In genomic region chr1:226609836-226610455, GRCh38 we compare ENCODE assay signal across 20 cellular contexts.
A peak's percentile ranks its signal among the peaks of the same experiment; 100 is the strongest.
DNase-seq lines count a peak whose midpoint lies in the region; ATAC-seq and TF ChIP-seq lines count a peak whose summit lies in the region.
"Had no signal": no experiment of that assay in that cellular context is flagged by ENCODE, and none has a peak within 500 bp of the region (broad histone marks: within the 10 kb centered on the region; RNA-seq: fewer than 3 reads in every experiment).

No MANE protein-coding gene starts in this region.

- intact Hi-C loops in heart left ventricle (cut with DNase I) = loop anchor here (2.0 to 10.0 kb wide), 5 partner anchors 63 to 188 kb away; partner anchors contain the start of gene STUM (in 5 of the 10)

- no peak overlapping the region for H3K27ac Mint-ChIP-seq in stimulated activated naive CD8-positive, alpha-beta T cell treated with anti-CD3 and anti-CD28 coated beads, Interleukin-15, amount 100 ng/mL, for 72 hours

- TF ChIP-seq CTCF in coronary artery (IDR thresholded peaks at IDR 0.05) (no peak), heart left ventricle (IDR thresholded peaks at IDR 0.05) (no peak)

- no peaks in the 10 kb centered on the region for H3K27me3 Mint-ChIP-seq in stimulated activated naive CD8-positive, alpha-beta T cell treated with anti-CD3 and anti-CD28 coated beads, Interleukin-15, amount 100 ng/mL, for 72 hours

- no peaks in the 10 kb centered on the region for H3K9me3 ChIP-seq in heart left ventricle
- H3K9me3 ChIP-seq in subcutaneous abdominal adipose tissue (ENCODE audit: control insufficient read depth in 5 of 5, low read length in 5 of 5) = no peaks in the 10 kb centered on the region
- H3K9me3 ChIP-seq: esophagus muscularis mucosa, ovary had no signal

- no peak for TF ChIP-seq POLR2A in heart left ventricle (IDR thresholded peaks at IDR 0.05)

- H3K4me3 ChIP-seq in coronary artery (no peak overlapping the region), heart left ventricle (no peak overlapping the region), subcutaneous abdominal adipose tissue (ENCODE audit: low read depth in 1 of 5, low read length in 5 of 5) (no peak overlapping the region)
- H3K4me3 ChIP-seq: esophagus muscularis mucosa, ovary, skin epidermis had no signal

- no peak overlapping the region for H3K27ac ChIP-seq in coronary artery
- H3K27ac ChIP-seq in heart left ventricle = no peak overlapping the region
- H3K27ac ChIP-seq in subcutaneous abdominal adipose tissue (ENCODE audit: low read depth, low read length) = peak overlapping the region; percentile 11
- H3K27ac ChIP-seq: esophagus muscularis mucosa, ovary, RWPE1, skin epidermis had no signal

- H3K9me3 Mint-ChIP-seq in stimulated activated naive CD8-positive, alpha-beta T cell treated with anti-CD3 and anti-CD28 coated beads, Interleukin-15, amount 100 ng/mL, for 72 hours = no peaks in the 10 kb centered on the region
- H3K9me3 Mint-ChIP-seq: IgD-negative memory B cell had no signal

- no peaks in the 10 kb centered on the region for H3K36me3 ChIP-seq in heart left ventricle
- no peaks in the 10 kb centered on the region for H3K36me3 ChIP-seq in subcutaneous abdominal adipose tissue (ENCODE audit: control insufficient read depth in 5 of 5, insufficient read depth in 5 of 5, low read length in 5 of 5)
- H3K36me3 ChIP-seq: esophagus muscularis mucosa, ovary had no signal

- peaks cover 4% of the 10 kb centered on the region for H3K4me1 Mint-ChIP-seq in stimulated activated naive CD8-positive, alpha-beta T cell treated with anti-CD3 and anti-CD28 coated beads, Interleukin-15, amount 100 ng/mL, for 72 hours
- H3K4me1 Mint-ChIP-seq: CD14-positive monocyte, IgD-negative memory B cell had no signal

- no peak overlapping the region for H3K9ac ChIP-seq in subcutaneous abdominal adipose tissue (ENCODE audit: low read length in 5 of 5)

- 62 to 73% (median 69%) methylated on average over 10 to 11 of the region's 11 CpGs for WGBS in heart left ventricle, 4 donors

- H3K4me3 Mint-ChIP-seq in stimulated activated naive CD8-positive, alpha-beta T cell treated with anti-CD3 and anti-CD28 coated beads, Interleukin-15, amount 100 ng/mL, for 72 hours = no peak overlapping the region
- H3K4me3 Mint-ChIP-seq: IgD-negative memory B cell had no signal

- ATAC-seq in heart left ventricle (peak; percentile 5 to 68 (median 36)), GM21529 (IDR thresholded peaks at IDR 0.05; ENCODE audit: unreplicated experiment) (no peak)
- no peak for ATAC-seq in stimulated activated naive CD8-positive, alpha-beta T cell treated with anti-CD3 and anti-CD28 coated beads, Interleukin-15, amount 100 ng/mL, for 72 hours

- peak; percentile 45 for DNase-seq in activated effector memory CD4-positive, alpha-beta T cell treated with anti-CD3 and anti-CD28 coated beads, Interleukin-2, amount 50 U/mL, for 16 hours
- DNase-seq in activated effector memory CD4-positive, alpha-beta T cell treated with Interleukin-2 at 50 U/mL for 16 hours = no peak
- peak; percentile 12 for DNase-seq in coronary artery (ENCODE audit: low spot score)
- DNase-seq in heart left ventricle = peak in 1 of 5 donors; percentile 47
- no peak for DNase-seq in stimulated activated CD4-positive, alpha-beta T cell treated with anti-CD3 and anti-CD28 coated beads, Interleukin-2, amount 100 ng/mL, for 24 hours
- DNase-seq in stimulated activated naive CD8-positive, alpha-beta T cell treated with anti-CD3 and anti-CD28 coated beads, Interleukin-15, amount 100 ng/mL, for 72 hours = no peak
- DNase-seq: 8988T, caudate nucleus, hypothalamus, islet precursor cell, NCI-H187 treated with DMSO at 0.1 percent for 48 hours, NCI-H510A had no signal

- H3K27me3 ChIP-seq in heart left ventricle = peaks cover 0 to 2% (median 0%) of the 10 kb centered on the region in 9 donors
- H3K27me3 ChIP-seq in subcutaneous abdominal adipose tissue (ENCODE audit: control insufficient read depth in 5 of 5, insufficient read depth in 4 of 5, low read length in 5 of 5) = no peaks in the 10 kb centered on the region
- H3K27me3 ChIP-seq: esophagus muscularis mucosa, ovary had no signal

- H3K4me1 ChIP-seq in heart left ventricle (peaks cover 0 to 16% (median 9%) of the 10 kb centered on the region in 12 donors), subcutaneous abdominal adipose tissue (ENCODE audit: control insufficient read depth in 5 of 5, insufficient read depth in 5 of 5, low read length in 5 of 5) (peaks cover 4 to 38% (median 26%) of the 10 kb centered on the region in 5 donors)

Comparison
In these comparisons a context has a peak if more than half of its experiments do, and no peak if none do; other contexts are left out.
1. DNase-seq: peak in activated effector memory CD4-positive, alpha-beta T cell treated with anti-CD3 and anti-CD28 coated beads, Interleukin-2, amount 50 U/mL, for 16 hours (single experiment) and coronary artery (single experiment); none in activated effector memory CD4-positive, alpha-beta T cell treated with Interleukin-2 at 50 U/mL for 16 hours (single experiment), stimulated activated CD4-positive, alpha-beta T cell treated with anti-CD3 and anti-CD28 coated beads, Interleukin-2, amount 100 ng/mL, for 24 hours (0 of 2) and stimulated activated naive CD8-positive, alpha-beta T cell treated with anti-CD3 and anti-CD28 coated beads, Interleukin-15, amount 100 ng/mL, for 72 hours (0 of 2).
2. ATAC-seq: peak in heart left ventricle (4 of 4); none in stimulated activated naive CD8-positive, alpha-beta T cell treated with anti-CD3 and anti-CD28 coated beads, Interleukin-15, amount 100 ng/mL, for 72 hours (single experiment) and GM21529 (single experiment).